Comparison of ENCODE assay signal across 8 cellular contexts in the genomic region with DNA sequence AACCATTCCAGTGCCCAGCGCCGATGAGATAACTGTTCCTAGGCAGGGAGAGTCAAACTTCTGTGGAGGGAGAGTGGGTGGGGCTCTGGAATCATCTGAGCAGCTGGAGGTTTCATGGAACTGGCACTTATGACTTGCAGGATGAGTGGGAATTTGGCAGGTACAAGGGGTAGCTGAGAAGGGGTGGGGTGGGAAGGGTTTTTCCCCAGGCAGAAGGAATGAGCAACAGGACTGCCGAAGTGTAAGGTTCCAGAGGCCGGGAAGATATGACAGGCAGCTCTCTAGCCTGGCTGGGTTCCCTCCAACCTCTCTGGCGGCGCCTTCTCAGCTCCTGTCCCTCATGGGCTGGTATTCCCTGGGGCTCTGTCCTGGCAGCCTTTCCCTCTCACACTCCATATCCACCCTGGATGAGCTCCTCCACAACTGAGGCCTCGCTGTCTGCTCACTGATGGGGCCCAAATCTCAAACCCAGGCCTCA. TPM values are rescaled to one million over a fixed set of nuclear protein-coding genes. Genes with fewer than 3 reads are reported as not detected.
DNase-seq lines count a peak whose midpoint lies in the region; ATAC-seq and TF ChIP-seq lines count a peak whose summit lies in the region.

No MANE protein-coding gene starts in this region.

- H3K27ac ChIP-seq in right atrium auricular region, result peak overlapping the region in 1 of 2 donors; percentile 26

- no peaks in the 10 kb centered on the region for H3K9me3 ChIP-seq in right atrium auricular region

- intact Hi-C loops in Right ventricle myocardium superior (cut with DNase I), result loop anchor here (10.0 kb wide), 1 partner anchor 163 kb away; the partner anchor contains the start of gene BOLA3

- H3K4me3 ChIP-seq in right atrium auricular region, result peak overlapping the region in 1 of 2 donors; percentile 46

- peak; percentile 45 for ATAC-seq in Right ventricle myocardium superior (ENCODE audit: poor library complexity)
- no peak for ATAC-seq in HG02970 (IDR thresholded peaks at IDR 0.05; ENCODE audit: low FRiP score, unreplicated experiment)

- peaks cover 0 to 63% of the 10 kb centered on the region in 2 donors for H3K4me1 ChIP-seq in right atrium auricular region

- DNase-seq in Right ventricle myocardium superior, result peak; percentile 58
- no peak for DNase-seq in right atrium auricular region (ENCODE audit: low spot score)
- peak; percentile 28 for DNase-seq in amniotic epithelial cell (ENCODE audit: low read depth)
- peak; percentile 76 for DNase-seq in kidney tubule cell (ENCODE audit: low spot score)
- DNase-seq in NCI-H1092 treated with DMSO at 0.1 percent for 48 hours (lab: John Stamatoyannopoulos, UW), result no peak
- DNase-seq in iPS-NIHi11 (ENCODE audit: low spot score), result no peak
- no peak for DNase-seq in NK-92 (lab: John Stamatoyannopoulos, UW; ENCODE audit: unreplicated experiment)

- TF ChIP-seq CTCF in right atrium auricular region (IDR thresholded peaks at IDR 0.05), result no peak

- H3K27me3 ChIP-seq in right atrium auricular region, result no peaks in the 10 kb centered on the region

- H3K36me3 ChIP-seq in right atrium auricular region, result no peaks in the 10 kb centered on the region

RNA-seq across cellular contexts. Expression of gene TET3, which starts 2.5 kb away (rescaled TPM):
- total RNA-seq in Right ventricle myocardium superior (2.0 TPM), right atrium auricular region (1 to 10 TPM; 1.9 to 3.9 TPM)

RNA-seq across cellular contexts. Expression of gene DGUOK, which starts 55.5 kb away (rescaled TPM):
- 17.7 TPM for total RNA-seq in Right ventricle myocardium superior
- total RNA-seq in right atrium auricular region, result 10 to 100 TPM; 33.7 to 36.2 TPM

Comparison
In these comparisons a context has a peak if more than half of its experiments do, and no peak if none do; other contexts are left out.
1. DNase-seq: peak in Right ventricle myocardium superior (single experiment), amniotic epithelial cell (single experiment) and kidney tubule cell (single experiment); none in right atrium auricular region (single experiment), NCI-H1092 treated with DMSO at 0.1 percent for 48 hours (single experiment), iPS-NIHi11 (single experiment) and NK-92 (single experiment).